In the genomic region with DNA sequence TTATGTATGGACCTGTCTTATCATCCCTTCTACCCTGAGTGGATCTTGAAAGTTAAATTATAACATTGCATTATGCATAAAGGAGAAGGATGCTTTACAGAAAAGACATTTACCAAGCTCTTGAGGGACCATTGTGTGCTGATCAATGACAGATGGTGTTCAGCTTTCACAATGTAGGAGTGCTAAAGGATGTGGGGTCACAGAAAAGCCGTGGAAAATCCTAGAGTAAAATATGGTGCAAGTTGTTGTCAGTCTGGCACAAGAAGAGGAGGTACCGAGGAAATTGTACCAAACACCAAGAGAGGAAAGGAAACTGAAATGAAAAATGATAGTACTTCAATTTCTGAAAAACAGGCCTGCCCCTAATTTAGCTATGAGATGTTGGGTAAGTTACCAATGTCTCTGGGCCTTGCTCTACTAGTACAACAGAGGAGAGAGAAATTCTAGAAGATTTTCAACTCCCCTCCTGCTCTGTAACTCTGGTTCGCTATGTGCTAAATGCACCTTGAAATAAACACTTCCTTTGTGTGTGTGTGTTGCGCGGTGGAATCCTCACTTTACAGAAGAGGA, we compare ENCODE assay signal across 9 cellular contexts.
DNase-seq lines count a peak whose midpoint lies in the region; ATAC-seq and TF ChIP-seq lines count a peak whose summit lies in the region.
"Had no signal": no experiment of that assay in that cellular context is flagged by ENCODE, and none has a peak within 500 bp of the region (broad histone marks: within the 10 kb centered on the region; RNA-seq: fewer than 3 reads in every experiment).

No MANE protein-coding gene starts in this region.

- H3K36me3 ChIP-seq in rectal smooth muscle tissue (ENCODE audit: control insufficient read depth, insufficient read depth, low read length): no peaks in the 10 kb centered on the region

- no peak overlapping the region for H3K4me3 ChIP-seq in rectal smooth muscle tissue (ENCODE audit: low read length)

- H3K27ac Mint-ChIP-seq in activated CD4-positive, alpha-beta memory T cell treated with anti-CD3 and anti-CD28 coated beads for 36 hours: peak overlapping the region; percentile 66
- H3K27ac Mint-ChIP-seq in Calu3 (ENCODE audit: unreplicated experiment): no peak overlapping the region

- peak overlapping the region; percentile 71 for H3K27ac ChIP-seq in rectal smooth muscle tissue (ENCODE audit: low read depth, low read length)

- peaks cover 49% of the 10 kb centered on the region for H3K4me1 Mint-ChIP-seq in activated T-cell treated with anti-CD3 and anti-CD28 coated beads, Interleukin-2, amount 50 U/mL, for 4 hours (ENCODE audit: low read depth)
- peaks cover 38% of the 10 kb centered on the region for H3K4me1 Mint-ChIP-seq in activated CD4-positive, alpha-beta memory T cell treated with anti-CD3 and anti-CD28 coated beads for 36 hours (ENCODE audit: low read depth)
- peaks cover 3% of the 10 kb centered on the region for H3K4me1 Mint-ChIP-seq in Calu3 (ENCODE audit: low read depth, unreplicated experiment)

- no peak overlapping the region for H3K9ac ChIP-seq in rectal smooth muscle tissue (ENCODE audit: low read length)

- no peaks in the 10 kb centered on the region for H3K9me3 Mint-ChIP-seq in activated T-cell treated with anti-CD3 and anti-CD28 coated beads, Interleukin-2, amount 50 U/mL, for 4 hours
- H3K9me3 Mint-ChIP-seq in activated CD4-positive, alpha-beta memory T cell treated with anti-CD3 and anti-CD28 coated beads for 36 hours: no peaks in the 10 kb centered on the region
- H3K9me3 Mint-ChIP-seq in Calu3 (ENCODE audit: low read depth, unreplicated experiment): no peaks in the 10 kb centered on the region

- POLR2A ChIA-PET in activated CD4-positive, alpha-beta memory T cell treated with anti-CD3 and anti-CD28 coated beads for 36 hours (lab: Charles Lee): interaction anchor here (0.9 to 2.2 kb wide), 3 partner anchors 8 to 103 kb away, joined by 3 to 16 read pairs (median 5); no protein-coding TSS in a partner anchor

- peaks cover 37% of the 10 kb centered on the region for H3K4me1 ChIP-seq in rectal smooth muscle tissue (ENCODE audit: control insufficient read depth, insufficient read depth, low read length)

- peak; percentile 35 to 55 for ATAC-seq in activated T-cell treated with anti-CD3 and anti-CD28 coated beads, Interleukin-2, amount 50 U/mL, for 4 hours
- peak; percentile 69 for ATAC-seq in GM21717 (IDR thresholded peaks at IDR 0.05; ENCODE audit: unreplicated experiment)
- ATAC-seq in HG03097 (IDR thresholded peaks at IDR 0.05; ENCODE audit: low FRiP score, unreplicated experiment): no peak

- DNase-seq in activated T-cell treated with anti-CD3 and anti-CD28 coated beads, Interleukin-2, amount 50 U/mL, for 4 hours: no peak
- no peak for DNase-seq in activated T-cell treated with anti-CD3 and anti-CD28 coated beads, Interleukin-2, amount 50 U/mL, for 48 hours
- DNase-seq in activated CD4-positive, alpha-beta memory T cell treated with anti-CD3 and anti-CD28 coated beads for 36 hours: no peak
- DNase-seq in NCI-H2029 treated with DMSO at 0.1 percent for 48 hours (lab: John Stamatoyannopoulos, UW) (no peak), Calu3 (no peak)
- DNase-seq: NCI-H1417 treated with DMSO at 0.1 percent for 48 hours had no signal

- no peaks in the 10 kb centered on the region for H3K36me3 Mint-ChIP-seq in activated T-cell treated with anti-CD3 and anti-CD28 coated beads, Interleukin-2, amount 50 U/mL, for 4 hours (ENCODE audit: insufficient read depth)
- H3K36me3 Mint-ChIP-seq in activated CD4-positive, alpha-beta memory T cell treated with anti-CD3 and anti-CD28 coated beads for 36 hours: no peaks in the 10 kb centered on the region
- peaks cover 8% of the 10 kb centered on the region for H3K36me3 Mint-ChIP-seq in Calu3 (ENCODE audit: insufficient read depth, unreplicated experiment)

- CTCF ChIA-PET in activated CD4-positive, alpha-beta memory T cell treated with anti-CD3 and anti-CD28 coated beads for 36 hours (lab: Charles Lee): interaction anchor here (1.1 to 2.1 kb wide), 4 partner anchors 9 to 362 kb away, joined by 3 to 10 read pairs (median 4); no protein-coding TSS in a partner anchor
- CTCF ChIA-PET in Calu3 (lab: Charles Lee): interaction anchor here (0.6 to 0.7 kb wide), 2 partner anchors 15 to 980 kb away, joined by 4 to 5 read pairs; no protein-coding TSS in a partner anchor

- no peaks in the 10 kb centered on the region for H3K27me3 Mint-ChIP-seq in activated T-cell treated with anti-CD3 and anti-CD28 coated beads, Interleukin-2, amount 50 U/mL, for 4 hours (ENCODE audit: low read depth)
- no peaks in the 10 kb centered on the region for H3K27me3 Mint-ChIP-seq in activated CD4-positive, alpha-beta memory T cell treated with anti-CD3 and anti-CD28 coated beads for 36 hours
- H3K27me3 Mint-ChIP-seq in Calu3 (ENCODE audit: unreplicated experiment): peaks cover 8% of the 10 kb centered on the region

- BruUV-seq in Calu3 (replicated peaks; lab: Mats Ljungman, UMichigan): no TSS peak

- H3K27me3 ChIP-seq in rectal smooth muscle tissue (ENCODE audit: control insufficient read depth, insufficient read depth, low read length): no peaks in the 10 kb centered on the region

- intact Hi-C loops in activated CD4-positive, alpha-beta memory T cell treated with anti-CD3 and anti-CD28 coated beads for 36 hours (cut with micrococcal nuclease): no loop called here
- intact Hi-C loops in Calu3 (cut with micrococcal nuclease; ENCODE audit: unreplicated experiment): no loop called here

- TF ChIP-seq CTCF in Calu3 (IDR thresholded peaks at IDR 0.05; ENCODE audit: unreplicated experiment): no peak

- H3K4me3 Mint-ChIP-seq in activated T-cell treated with anti-CD3 and anti-CD28 coated beads, Interleukin-2, amount 50 U/mL, for 4 hours: peak overlapping the region; percentile 50
- H3K4me3 Mint-ChIP-seq in activated CD4-positive, alpha-beta memory T cell treated with anti-CD3 and anti-CD28 coated beads for 36 hours: no peak overlapping the region
- no peak overlapping the region for H3K4me3 Mint-ChIP-seq in Calu3 (ENCODE audit: low read depth, unreplicated experiment)
